25 cellular contexts compared by ENCODE assay signal in genomic region chr6:41014780-41015179, GRCh38. TPM values are rescaled to one million over a fixed set of nuclear protein-coding genes. Genes with fewer than 3 reads are reported as not detected.
A peak's percentile ranks its signal among the peaks of the same experiment; 100 is the strongest.
DNase-seq lines count a peak whose midpoint lies in the region; ATAC-seq, FAIRE-seq and TF ChIP-seq lines count a peak whose summit lies in the region.
"Had no signal": no experiment of that assay in that cellular context is flagged by ENCODE, and none has a peak within 500 bp of the region (broad histone marks: within the 10 kb centered on the region; RNA-seq: fewer than 3 reads in every experiment).

No MANE protein-coding gene starts in this region.

- ATAC-seq in HepG2 (no peak), right lobe of liver (no peak), body of pancreas (no peak)
- ATAC-seq: GM12878 had no signal

- H3K4me2 ChIP-seq in HepG2 (ENCODE audit: low read depth, low read length), result no peak overlapping the region
- H3K4me2 ChIP-seq: BLaER1 treated with 17β-estradiol and CSF1 and Interleukin-3, amounts not matched to agents 10 nM and 100 nM had no signal

- TF ChIP-seq CTCF in HepG2 (CRISPR knock-in tag; IDR thresholded peaks at IDR 0.05) (no peak), right lobe of liver (IDR thresholded peaks at IDR 0.05) (no peak), body of pancreas (IDR thresholded peaks at IDR 0.05) (no peak), neural crest cell (conservative IDR thresholded peaks at IDR 0.05) (no peak)

- H3K4me3 Mint-ChIP-seq in neural crest cell, result no peak overlapping the region
- H3K4me3 Mint-ChIP-seq: CD14-positive monocyte; CD4-positive, alpha-beta T cell; CD8-positive, alpha-beta memory T cell had no signal

- no peaks in the 10 kb centered on the region for H3K27me3 Mint-ChIP-seq in neural crest cell (ENCODE audit: low read depth)
- H3K27me3 Mint-ChIP-seq: CD4-positive, alpha-beta T cell had no signal

- no peak overlapping the region for H3K4me3 ChIP-seq in HepG2 (replicated peaks in 1 of 3; ENCODE audit: insufficient read depth in 1 of 3, low read depth in 2 of 3, low read length in 3 of 3)
- no peak overlapping the region for H3K4me3 ChIP-seq in right lobe of liver
- no peak overlapping the region for H3K4me3 ChIP-seq in body of pancreas
- H3K4me3 ChIP-seq: BLaER1 treated with 17β-estradiol and CSF1 and Interleukin-3, amounts not matched to agents 10 nM and 100 nM; GM12878; GM23248 had no signal

- POLR2A ChIA-PET in HepG2 (lab: Yijun Ruan, JAX), result no interaction called here

- H3K36me3 ChIP-seq in HepG2 (replicated peaks in 1 of 2; ENCODE audit: control insufficient read depth in 1 of 2, insufficient read depth in 2 of 2, low read length in 2 of 2) (no peaks in the 10 kb centered on the region), right lobe of liver (no peaks in the 10 kb centered on the region), body of pancreas (replicated peaks in 1 of 2; ENCODE audit: insufficient read depth in 1 of 2, low read depth in 2 of 2) (no peaks in the 10 kb centered on the region)
- H3K36me3 ChIP-seq: BE2C; BLaER1 treated with 17β-estradiol and CSF1 and Interleukin-3, amounts not matched to agents 10 nM and 100 nM had no signal

- H3K9ac ChIP-seq in HepG2 (ENCODE audit: insufficient read depth, low read depth, low read length), result no peak overlapping the region
- H3K9ac ChIP-seq: BLaER1 treated with 17β-estradiol and CSF1 and Interleukin-3, amounts not matched to agents 10 nM and 100 nM; GM23248 had no signal

- H3K9me3 ChIP-seq in HepG2 (ENCODE audit: low read length) (no peaks in the 10 kb centered on the region), right lobe of liver (no peaks in the 10 kb centered on the region), body of pancreas (no peaks in the 10 kb centered on the region)
- H3K9me3 ChIP-seq: BE2C; BLaER1 treated with 17β-estradiol and CSF1 and Interleukin-3, amounts not matched to agents 10 nM and 100 nM had no signal

- H3K36me3 Mint-ChIP-seq in neural crest cell (ENCODE audit: low read depth), result peaks cover 3% of the 10 kb centered on the region
- H3K36me3 Mint-ChIP-seq: CD14-positive monocyte had no signal

- in situ Hi-C loops in HepG2 (cut with HindIII; ENCODE audit: extremely low pct_ligation_motif_present, low pct_unique_long_range_greater_than_20kb), result no loop called here

- peak overlapping the region; percentile 65 for H3K27ac Mint-ChIP-seq in neural crest cell (ENCODE audit: unreplicated experiment)
- H3K27ac Mint-ChIP-seq: CD14-positive monocyte; CD4-positive, alpha-beta T cell; CD8-positive, alpha-beta memory T cell had no signal

- peaks cover 31% of the 10 kb centered on the region for H3K4me1 ChIP-seq in HepG2 (ENCODE audit: insufficient read depth, low read length)
- peaks cover 0 to 34% (median 16%) of the 10 kb centered on the region in 4 donors for H3K4me1 ChIP-seq in right lobe of liver
- H3K4me1 ChIP-seq in body of pancreas, result peaks cover 73% of the 10 kb centered on the region
- H3K4me1 ChIP-seq: BE2C; BLaER1 treated with 17β-estradiol and CSF1 and Interleukin-3, amounts not matched to agents 10 nM and 100 nM had no signal

- WGBS in HepG2 (ENCODE audit: low lambda C conversion rate), result 72% methylated on average over 4 of the region's 4 CpGs
- 78% methylated on average over 1 of the region's 4 CpGs for WGBS in right lobe of liver (ENCODE audit: insufficient coverage, low coverage, low lambda C conversion rate, missing lambda C conversion rate)
- 75 to 91% methylated on average over 4 of the region's 4 CpGs for WGBS in body of pancreas, 2 donors

- no peak for TF ChIP-seq RAD21 in HepG2 (CRISPR knock-in tag; IDR thresholded peaks at IDR 0.05)

- DNase-seq in HepG2 (ENCODE audit: low spot score), result no peak
- no peak for DNase-seq in right lobe of liver
- no peak for DNase-seq in body of pancreas
- DNase-seq in neural crest cell (ENCODE audit: low read depth, low spot score), result no peak
- no peak for DNase-seq in middle frontal gyrus (ENCODE audit: extremely low spot score, low spot score)
- no peak for DNase-seq in HPDE6-E6E7 (ENCODE audit: extremely low spot score)
- DNase-seq: ACHN; AML-193; BE2C; CD4-positive, alpha-beta T cell; CD8-positive, alpha-beta memory T cell; DMS 273 treated with DMSO at 0.1 percent for 48 hours; DMS79; EL; GDM1; GM23248; H7; HCEC 1CT had no signal

- H3K9me3 Mint-ChIP-seq in neural crest cell, result no peaks in the 10 kb centered on the region
- H3K9me3 Mint-ChIP-seq: CD4-positive, alpha-beta T cell had no signal

- H3K79me2 ChIP-seq in HepG2 (ENCODE audit: insufficient read depth, low read length), result no peaks in the 10 kb centered on the region

- TF ChIP-seq EP300 in HepG2 (IDR thresholded peaks at IDR 0.05; ENCODE audit: low read depth in 2 of 2, low read length in 2 of 2) (no peak), HepG2 (CRISPR knock-in tag; IDR thresholded peaks at IDR 0.05; ENCODE audit: borderline replicate concordance) (no peak)

- H2AFZ ChIP-seq in HepG2 (ENCODE audit: low read length), result no peak overlapping the region
- H2AFZ ChIP-seq: GM23248 had no signal

- H3K27me3 ChIP-seq in HepG2 (ENCODE audit: control insufficient read depth in 1 of 2, insufficient read depth in 2 of 2, low read length in 2 of 2) (no peaks in the 10 kb centered on the region), right lobe of liver (no peaks in the 10 kb centered on the region), body of pancreas (no peaks in the 10 kb centered on the region)
- H3K27me3 ChIP-seq: BE2C; BLaER1 treated with 17β-estradiol and CSF1 and Interleukin-3, amounts not matched to agents 10 nM and 100 nM had no signal

- H3K27ac ChIP-seq in HepG2 (ENCODE audit: extremely low read length, insufficient read depth, low read length) (no peak overlapping the region), right lobe of liver (no peak overlapping the region), body of pancreas (peak overlapping the region in 3 of 4 donors; percentile 83 to 90 (median 84))
- H3K27ac ChIP-seq: BLaER1 treated with 17β-estradiol and CSF1 and Interleukin-3, amounts not matched to agents 10 nM and 100 nM; GM23248 had no signal

- no peak for FAIRE-seq in HepG2 (lab: Jason Lieb, UNC)
- FAIRE-seq: A204.1, D721Med, GM12878, GM19239, H1 had no signal

- CTCF ChIA-PET in HepG2 (lab: Yijun Ruan, JAX; ENCODE audit: low intra/inter-chr PET ratio, low total read pairs), result no interaction called here

- H4K20me1 ChIP-seq in HepG2 (ENCODE audit: insufficient read depth, low read length), result no peaks in the 10 kb centered on the region
- H4K20me1 ChIP-seq: BLaER1 treated with 17β-estradiol and CSF1 and Interleukin-3, amounts not matched to agents 10 nM and 100 nM had no signal

- TF ChIP-seq POLR2A in HepG2 (IDR thresholded peaks at IDR 0.05; ENCODE audit: insufficient read depth in 1 of 2, low read depth in 2 of 2, low read length in 2 of 2) (no peak), right lobe of liver (IDR thresholded peaks at IDR 0.05) (no peak), body of pancreas (IDR thresholded peaks at IDR 0.05) (no peak)

- H3K4me1 Mint-ChIP-seq in neural crest cell, result no peaks in the 10 kb centered on the region
- H3K4me1 Mint-ChIP-seq: CD8-positive, alpha-beta memory T cell had no signal

- no TSS peak for BruUV-seq in HepG2 (replicated peaks; lab: Mats Ljungman, UMichigan)

- intact Hi-C loops in HepG2 (cut with micrococcal nuclease; ENCODE audit: unreplicated experiment), result no loop called here
- intact Hi-C loops in right lobe of liver (cut with DNase I), result no loop called here
- intact Hi-C loops in body of pancreas (cut with DNase I), result no loop called here

RNA-seq across cellular contexts. Expression of gene UNC5CL, which starts 24.2 kb away (rescaled TPM):
- total RNA-seq in HepG2 (2016; rRNA removed; fragmentation: Illumina TruSeq; extraction: Trizol) (0.87 and 2.4 TPM in 2 replicates), right lobe of liver (10 to 100 TPM in 4 of 6 experiments, 1 to 10 TPM in 2; 5.0 to 35.7 (median 13.5) TPM), body of pancreas (10 to 100 TPM; 17.4 to 30.3 TPM), neural crest cell (1.5 and 1.6 TPM in 2 replicates)
- total RNA-seq in HepG2 (2016; cell fraction: cytosol; rRNA removed; fragmentation: Illumina TruSeq; extraction: Trizol; ENCODE audit: low read depth), result 0.26 and 0.30 TPM in 2 replicates
- 1.1 and 2.3 TPM in 2 replicates for total RNA-seq in HepG2 (2016; cell fraction: insoluble cytoplasmic fraction; rRNA removed; fragmentation: Illumina TruSeq; extraction: Trizol)
- 0.55 and 0.80 TPM in 2 replicates for total RNA-seq in HepG2 (2016; cell fraction: membrane; rRNA removed; fragmentation: Illumina TruSeq; extraction: Trizol)
- total RNA-seq in HepG2 (2016; cell fraction: nucleus; rRNA removed; fragmentation: Illumina TruSeq; extraction: Trizol), result 3.5 and 4.1 TPM in 2 replicates
- polyA plus RNA-seq in HepG2 (2011; rRNA removed), result 2.5 TPM in 2 replicates
- 1.00 and 1.4 TPM in 2 replicates for polyA plus RNA-seq in HepG2 (2011; cell fraction: cytosol; rRNA removed)
- polyA plus RNA-seq in HepG2 (2011; cell fraction: nucleus; rRNA removed), result 15.4 and 20.4 TPM in 2 replicates
- 2.4 and 2.5 TPM in 2 replicates for polyA plus RNA-seq in HepG2 (2012)
- polyA plus RNA-seq in HepG2 (2016; cell fraction: cytosol; fragmentation: Illumina TruSeq; extraction: Trizol; ENCODE audit: low read depth), result 0.23 and 0.29 TPM in 2 replicates
- 0.71 and 0.86 TPM in 2 replicates for polyA plus RNA-seq in HepG2 (2016; cell fraction: insoluble cytoplasmic fraction; fragmentation: Illumina TruSeq; extraction: Trizol; ENCODE audit: low read depth)
- polyA plus RNA-seq in HepG2 (2016; cell fraction: membrane; fragmentation: Illumina TruSeq; extraction: Trizol; ENCODE audit: low read depth), result 0.43 and 0.89 TPM in 2 replicates
- 9.8 and 11.9 TPM in 2 replicates for polyA plus RNA-seq in HepG2 (2016; cell fraction: nucleus; fragmentation: Illumina TruSeq; extraction: Trizol; ENCODE audit: insufficient read depth, low read depth)
- polyA minus RNA-seq in HepG2 (2011; rRNA and poly(A)+ RNA removed; ENCODE audit: low replicate concordance), result 1.6 TPM in 1 of 2 replicates, not detected in the other
- 0.35 TPM in 1 of 2 replicates, not detected in the other for polyA minus RNA-seq in HepG2 (2011; cell fraction: cytosol; rRNA and poly(A)+ RNA removed)
- 2.5 and 4.4 TPM in 2 replicates for polyA minus RNA-seq in HepG2 (2011; cell fraction: nucleus; rRNA and poly(A)+ RNA removed)
- total RNA-seq: GM23248 had no signal
- polyA plus RNA-seq: GM23248 had no signal

RNA-seq across cellular contexts. Expression of gene TSPO2, which starts 27.5 kb away (rescaled TPM):
- total RNA-seq in HepG2 (2016; rRNA removed; fragmentation: Illumina TruSeq; extraction: Trizol) (not detected in 2 replicates), right lobe of liver (under 1 TPM; 0.22 to 0.86 (median 0.52) TPM), body of pancreas (not detected), neural crest cell (not detected in 2 replicates)
- not detected in 2 replicates for total RNA-seq in HepG2 (2016; cell fraction: cytosol; rRNA removed; fragmentation: Illumina TruSeq; extraction: Trizol; ENCODE audit: low read depth)
- total RNA-seq in HepG2 (2016; cell fraction: insoluble cytoplasmic fraction; rRNA removed; fragmentation: Illumina TruSeq; extraction: Trizol), result 0.21 and 0.28 TPM in 2 replicates
- total RNA-seq in HepG2 (2016; cell fraction: membrane; rRNA removed; fragmentation: Illumina TruSeq; extraction: Trizol), result not detected in 2 replicates
- not detected in 2 replicates for total RNA-seq in HepG2 (2016; cell fraction: nucleus; rRNA removed; fragmentation: Illumina TruSeq; extraction: Trizol)
- polyA plus RNA-seq in HepG2 (2011; rRNA removed), result 0.14 and 0.55 TPM in 2 replicates
- 0.14 and 0.51 TPM in 2 replicates for polyA plus RNA-seq in HepG2 (2011; cell fraction: cytosol; rRNA removed)
- polyA plus RNA-seq in HepG2 (2011; cell fraction: nucleus; rRNA removed), result 0.16 TPM in 1 of 2 replicates, not detected in the other
- polyA plus RNA-seq in HepG2 (2012), result 0.25 TPM in 1 of 2 replicates, not detected in the other
- polyA plus RNA-seq in HepG2 (2016; cell fraction: cytosol; fragmentation: Illumina TruSeq; extraction: Trizol; ENCODE audit: low read depth), result not detected in 2 replicates
- polyA plus RNA-seq in HepG2 (2016; cell fraction: insoluble cytoplasmic fraction; fragmentation: Illumina TruSeq; extraction: Trizol; ENCODE audit: low read depth), result not detected in 2 replicates
- not detected in 2 replicates for polyA plus RNA-seq in HepG2 (2016; cell fraction: membrane; fragmentation: Illumina TruSeq; extraction: Trizol; ENCODE audit: low read depth)
- not detected in 2 replicates for polyA plus RNA-seq in HepG2 (2016; cell fraction: nucleus; fragmentation: Illumina TruSeq; extraction: Trizol; ENCODE audit: insufficient read depth, low read depth)
- polyA minus RNA-seq in HepG2 (2011; rRNA and poly(A)+ RNA removed; ENCODE audit: low replicate concordance), result 0.72 TPM in 1 of 2 replicates, not detected in the other
- not detected in 2 replicates for polyA minus RNA-seq in HepG2 (2011; cell fraction: cytosol; rRNA and poly(A)+ RNA removed)
- polyA minus RNA-seq in HepG2 (2011; cell fraction: nucleus; rRNA and poly(A)+ RNA removed), result not detected in 2 replicates
- total RNA-seq: CD4-positive, alpha-beta T cell; CD8-positive, alpha-beta memory T cell; GM12878; GM23248; H1; H7 had no signal
- polyA plus RNA-seq: CD14-positive monocyte; CD8-positive, alpha-beta memory T cell; GM12878; GM23248; H1 had no signal

RNA-seq across cellular contexts. Expression of gene APOBEC2, which starts 38.2 kb away (rescaled TPM):
- total RNA-seq in HepG2 (2016; rRNA removed; fragmentation: Illumina TruSeq; extraction: Trizol) (0.09 and 0.35 TPM in 2 replicates), right lobe of liver (not detected), body of pancreas (1 to 10 TPM; 2.3 to 4.0 TPM), neural crest cell (not detected in 2 replicates)
- not detected in 2 replicates for total RNA-seq in HepG2 (2016; cell fraction: cytosol; rRNA removed; fragmentation: Illumina TruSeq; extraction: Trizol; ENCODE audit: low read depth)
- total RNA-seq in HepG2 (2016; cell fraction: insoluble cytoplasmic fraction; rRNA removed; fragmentation: Illumina TruSeq; extraction: Trizol), result 0.09 and 0.33 TPM in 2 replicates
- not detected in 2 replicates for total RNA-seq in HepG2 (2016; cell fraction: membrane; rRNA removed; fragmentation: Illumina TruSeq; extraction: Trizol)
- total RNA-seq in HepG2 (2016; cell fraction: nucleus; rRNA removed; fragmentation: Illumina TruSeq; extraction: Trizol), result not detected in 2 replicates
- not detected in 2 replicates for polyA plus RNA-seq in HepG2 (2011; rRNA removed)
- 0.08 and 0.10 TPM in 2 replicates for polyA plus RNA-seq in HepG2 (2011; cell fraction: cytosol; rRNA removed)
- not detected in 2 replicates for polyA plus RNA-seq in HepG2 (2011; cell fraction: nucleus; rRNA removed)
- 0.28 and 0.79 TPM in 2 replicates for polyA plus RNA-seq in HepG2 (2012)
- not detected in 2 replicates for polyA plus RNA-seq in HepG2 (2016; cell fraction: cytosol; fragmentation: Illumina TruSeq; extraction: Trizol; ENCODE audit: low read depth)
- polyA plus RNA-seq in HepG2 (2016; cell fraction: insoluble cytoplasmic fraction; fragmentation: Illumina TruSeq; extraction: Trizol; ENCODE audit: low read depth), result 0.44 TPM in 1 of 2 replicates, not detected in the other
- not detected in 2 replicates for polyA plus RNA-seq in HepG2 (2016; cell fraction: membrane; fragmentation: Illumina TruSeq; extraction: Trizol; ENCODE audit: low read depth)
- polyA plus RNA-seq in HepG2 (2016; cell fraction: nucleus; fragmentation: Illumina TruSeq; extraction: Trizol; ENCODE audit: insufficient read depth, low read depth), result not detected in 2 replicates
- not detected in 2 replicates for polyA minus RNA-seq in HepG2 (2011; rRNA and poly(A)+ RNA removed; ENCODE audit: low replicate concordance)
- not detected in 2 replicates for polyA minus RNA-seq in HepG2 (2011; cell fraction: cytosol; rRNA and poly(A)+ RNA removed)
- 0.64 TPM in 1 of 2 replicates, not detected in the other for polyA minus RNA-seq in HepG2 (2011; cell fraction: nucleus; rRNA and poly(A)+ RNA removed)
- total RNA-seq: CD4-positive, alpha-beta T cell; CD8-positive, alpha-beta memory T cell; GM12878; GM23248; H1 had no signal
- polyA plus RNA-seq: CD8-positive, alpha-beta memory T cell; GM23248; H1 had no signal

RNA-seq across cellular contexts. Expression of gene OARD1, which starts 57.4 kb away (rescaled TPM):
- 49.0 and 60.4 TPM in 2 replicates for total RNA-seq in HepG2 (2016; rRNA removed; fragmentation: Illumina TruSeq; extraction: Trizol)
- total RNA-seq in HepG2 (2016; cell fraction: cytosol; rRNA removed; fragmentation: Illumina TruSeq; extraction: Trizol; ENCODE audit: low read depth), result 27.4 and 28.2 TPM in 2 replicates
- total RNA-seq in HepG2 (2016; cell fraction: insoluble cytoplasmic fraction; rRNA removed; fragmentation: Illumina TruSeq; extraction: Trizol), result 49.5 and 55.0 TPM in 2 replicates
- total RNA-seq in HepG2 (2016; cell fraction: membrane; rRNA removed; fragmentation: Illumina TruSeq; extraction: Trizol), result 39.5 and 41.0 TPM in 2 replicates
- total RNA-seq in HepG2 (2016; cell fraction: nucleus; rRNA removed; fragmentation: Illumina TruSeq; extraction: Trizol), result 50.8 and 56.3 TPM in 2 replicates
- 14.0 and 18.4 TPM in 2 replicates for polyA plus RNA-seq in HepG2 (2011; rRNA removed)
- 8.9 and 11.4 TPM in 2 replicates for polyA plus RNA-seq in HepG2 (2011; cell fraction: cytosol; rRNA removed)
- 21.1 TPM in 2 replicates for polyA plus RNA-seq in HepG2 (2011; cell fraction: nucleus; rRNA removed)
- 29.6 and 43.1 TPM in 2 replicates for polyA plus RNA-seq in HepG2 (2012)
- 32.3 and 41.1 TPM in 2 replicates for polyA plus RNA-seq in HepG2 (2016; cell fraction: cytosol; fragmentation: Illumina TruSeq; extraction: Trizol; ENCODE audit: low read depth)
- polyA plus RNA-seq in HepG2 (2016; cell fraction: insoluble cytoplasmic fraction; fragmentation: Illumina TruSeq; extraction: Trizol; ENCODE audit: low read depth), result 75.4 and 76.2 TPM in 2 replicates
- polyA plus RNA-seq in HepG2 (2016; cell fraction: membrane; fragmentation: Illumina TruSeq; extraction: Trizol; ENCODE audit: low read depth), result 40.8 and 42.5 TPM in 2 replicates
- 45.0 and 50.9 TPM in 2 replicates for polyA plus RNA-seq in HepG2 (2016; cell fraction: nucleus; fragmentation: Illumina TruSeq; extraction: Trizol; ENCODE audit: insufficient read depth, low read depth)
- 5.5 and 10.5 TPM in 2 replicates for polyA minus RNA-seq in HepG2 (2011; rRNA and poly(A)+ RNA removed; ENCODE audit: low replicate concordance)
- 4.2 and 5.0 TPM in 2 replicates for polyA minus RNA-seq in HepG2 (2011; cell fraction: cytosol; rRNA and poly(A)+ RNA removed)
- 52.7 and 65.8 TPM in 2 replicates for polyA minus RNA-seq in HepG2 (2011; cell fraction: nucleus; rRNA and poly(A)+ RNA removed)
- 10 to 100 TPM; 14.8 to 26.2 (median 21.7) TPM for total RNA-seq in right lobe of liver
- total RNA-seq in body of pancreas, result 10 to 100 TPM; 15.0 to 27.4 TPM
- 32.8 and 32.9 TPM in 2 replicates for total RNA-seq in neural crest cell

RNA-seq across cellular contexts. Expression of gene NFYA, which starts 58.0 kb away (rescaled TPM):
- total RNA-seq in HepG2 (2016; rRNA removed; fragmentation: Illumina TruSeq; extraction: Trizol) (22.9 and 52.0 TPM in 2 replicates), right lobe of liver (10 to 100 TPM in 1 of 6 experiments, 1 to 10 TPM in 5; 6.4 to 11.7 (median 7.7) TPM), body of pancreas (10 to 100 TPM in 1 of 2 donors, 1 to 10 TPM in 1; 8.6 to 10.4 TPM), neural crest cell (59.7 and 61.4 TPM in 2 replicates)
- 3.6 and 4.8 TPM in 2 replicates for total RNA-seq in HepG2 (2016; cell fraction: cytosol; rRNA removed; fragmentation: Illumina TruSeq; extraction: Trizol; ENCODE audit: low read depth)
- 22.0 and 49.9 TPM in 2 replicates for total RNA-seq in HepG2 (2016; cell fraction: insoluble cytoplasmic fraction; rRNA removed; fragmentation: Illumina TruSeq; extraction: Trizol)
- total RNA-seq in HepG2 (2016; cell fraction: membrane; rRNA removed; fragmentation: Illumina TruSeq; extraction: Trizol), result 18.4 and 21.5 TPM in 2 replicates
- total RNA-seq in HepG2 (2016; cell fraction: nucleus; rRNA removed; fragmentation: Illumina TruSeq; extraction: Trizol), result 33.7 and 34.3 TPM in 2 replicates
- polyA plus RNA-seq in HepG2 (2011; rRNA removed), result 14.8 and 16.0 TPM in 2 replicates
- polyA plus RNA-seq in HepG2 (2011; cell fraction: cytosol; rRNA removed), result 9.2 and 9.9 TPM in 2 replicates
- 19.0 and 21.1 TPM in 2 replicates for polyA plus RNA-seq in HepG2 (2011; cell fraction: nucleus; rRNA removed)
- polyA plus RNA-seq in HepG2 (2012), result 18.5 and 18.9 TPM in 2 replicates
- polyA plus RNA-seq in HepG2 (2016; cell fraction: cytosol; fragmentation: Illumina TruSeq; extraction: Trizol; ENCODE audit: low read depth), result 2.2 and 3.1 TPM in 2 replicates
- polyA plus RNA-seq in HepG2 (2016; cell fraction: insoluble cytoplasmic fraction; fragmentation: Illumina TruSeq; extraction: Trizol; ENCODE audit: low read depth), result 61.2 and 64.1 TPM in 2 replicates
- polyA plus RNA-seq in HepG2 (2016; cell fraction: membrane; fragmentation: Illumina TruSeq; extraction: Trizol; ENCODE audit: low read depth), result 9.3 and 11.6 TPM in 2 replicates
- polyA plus RNA-seq in HepG2 (2016; cell fraction: nucleus; fragmentation: Illumina TruSeq; extraction: Trizol; ENCODE audit: insufficient read depth, low read depth), result 65.3 and 68.8 TPM in 2 replicates
- polyA minus RNA-seq in HepG2 (2011; rRNA and poly(A)+ RNA removed; ENCODE audit: low replicate concordance), result 53.8 and 56.2 TPM in 2 replicates
- 15.1 and 18.1 TPM in 2 replicates for polyA minus RNA-seq in HepG2 (2011; cell fraction: cytosol; rRNA and poly(A)+ RNA removed)
- 22.9 and 23.2 TPM in 2 replicates for polyA minus RNA-seq in HepG2 (2011; cell fraction: nucleus; rRNA and poly(A)+ RNA removed)

Comparison
In these comparisons a context has a peak if more than half of its experiments do, and no peak if none do; other contexts are left out.
1. H3K27ac ChIP-seq: peak in body of pancreas (3 of 4); none in HepG2 (single experiment) and right lobe of liver (0 of 3).